Comparison of ENCODE assay signal across 10 cellular contexts in genomic region chr2:70090706-70091334, GRCh38. TPM values are rescaled to one million over a fixed set of nuclear protein-coding genes. Genes with fewer than 3 reads are reported as not detected.
A peak's percentile ranks its signal among the peaks of the same experiment; 100 is the strongest.
DNase-seq lines count a peak whose midpoint lies in the region; ATAC-seq and TF ChIP-seq lines count a peak whose summit lies in the region.
"Had no signal": no experiment of that assay in that cellular context is flagged by ENCODE, and none has a peak within 500 bp of the region (broad histone marks: within the 10 kb centered on the region; RNA-seq: fewer than 3 reads in every experiment).

No MANE protein-coding gene starts in this region.

- H3K36me3 Mint-ChIP-seq in activated T-cell treated with anti-CD3 and anti-CD28 coated beads, Interleukin-2, amount 50 U/mL, for 4 hours (ENCODE audit: insufficient read depth), result peaks cover 31% of the 10 kb centered on the region
- peaks cover 53% of the 10 kb centered on the region for H3K36me3 Mint-ChIP-seq in activated T-helper 17 cell treated with anti-CD3 and anti-CD28 coated beads, Interleukin-2, amount 50 U/mL, for 72 hours (ENCODE audit: low read depth)

- no peaks in the 10 kb centered on the region for H3K27me3 Mint-ChIP-seq in activated T-cell treated with anti-CD3 and anti-CD28 coated beads, Interleukin-2, amount 50 U/mL, for 4 hours (ENCODE audit: low read depth)
- H3K27me3 Mint-ChIP-seq in activated T-helper 17 cell treated with anti-CD3 and anti-CD28 coated beads, Interleukin-2, amount 50 U/mL, for 72 hours, result no peaks in the 10 kb centered on the region

- ATAC-seq in activated T-cell treated with anti-CD3 and anti-CD28 coated beads, Interleukin-2, amount 50 U/mL, for 4 hours, result no peak
- ATAC-seq in activated T-helper 17 cell treated with anti-CD3 and anti-CD28 coated beads, Interleukin-2, amount 50 U/mL, for 72 hours (replicated peaks), result no peak
- ATAC-seq in HG03442 (IDR thresholded peaks at IDR 0.05; ENCODE audit: unreplicated experiment) (no peak), HG03025 (IDR thresholded peaks at IDR 0.05; ENCODE audit: low FRiP score, unreplicated experiment) (no peak)
- ATAC-seq: pancreas had no signal

- H3K9ac ChIP-seq in liver (ENCODE audit: low read depth in 1 of 2, low read length in 2 of 2), result no peak overlapping the region

- no peak for TF ChIP-seq CTCF in liver (IDR thresholded peaks at IDR 0.05; ENCODE audit: low read depth, low read length, missing input control)

- no peaks in the 10 kb centered on the region for H3K27me3 ChIP-seq in liver (ENCODE audit: control insufficient read depth in 4 of 4, insufficient read depth in 4 of 4, low read length in 3 of 4)
- H3K27me3 ChIP-seq in thymus (ENCODE audit: control insufficient read depth, insufficient read depth), result no peaks in the 10 kb centered on the region
- H3K27me3 ChIP-seq: pancreas had no signal

- DNase-seq in activated T-cell treated with anti-CD3 and anti-CD28 coated beads, Interleukin-2, amount 50 U/mL, for 4 hours, result no peak
- no peak for DNase-seq in activated T-cell treated with anti-CD3 and anti-CD28 coated beads, Interleukin-2, amount 50 U/mL, for 1 hour
- no peak for DNase-seq in SKM-1 (lab: John Stamatoyannopoulos, UW; ENCODE audit: unreplicated experiment)
- DNase-seq: activated CD4-positive, alpha-beta T cell treated with anti-CD3 and anti-CD28 coated beads for 1 hour; pancreas had no signal

- H3K4me3 Mint-ChIP-seq in activated T-cell treated with anti-CD3 and anti-CD28 coated beads, Interleukin-2, amount 50 U/mL, for 4 hours, result peak overlapping the region; percentile 98
- H3K4me3 Mint-ChIP-seq in activated T-helper 17 cell treated with anti-CD3 and anti-CD28 coated beads, Interleukin-2, amount 50 U/mL, for 72 hours, result peak overlapping the region; percentile 73

- H3K27ac Mint-ChIP-seq in activated T-helper 17 cell treated with anti-CD3 and anti-CD28 coated beads, Interleukin-2, amount 50 U/mL, for 72 hours, result peak overlapping the region; percentile 100

- H3K9me3 ChIP-seq in liver (ENCODE audit: control insufficient read depth in 4 of 4, low read length in 3 of 4) (no peaks in the 10 kb centered on the region), thymus (ENCODE audit: control insufficient read depth) (no peaks in the 10 kb centered on the region)
- H3K9me3 ChIP-seq: pancreas had no signal

- H3K27ac ChIP-seq in liver (ENCODE audit: low read depth in 1 of 2, low read length in 2 of 2), result peak overlapping the region; percentile 98 to 99
- peak overlapping the region; percentile 69 for H3K27ac ChIP-seq in thymus (ENCODE audit: low read depth)

- no peaks in the 10 kb centered on the region for H3K9me3 Mint-ChIP-seq in activated T-cell treated with anti-CD3 and anti-CD28 coated beads, Interleukin-2, amount 50 U/mL, for 4 hours
- H3K9me3 Mint-ChIP-seq in activated T-helper 17 cell treated with anti-CD3 and anti-CD28 coated beads, Interleukin-2, amount 50 U/mL, for 72 hours, result peaks cover 4% of the 10 kb centered on the region

- no peak overlapping the region for H3K4me3 ChIP-seq in liver (ENCODE audit: low read depth in 1 of 3, low read length in 3 of 3)
- H3K4me3 ChIP-seq in thymus (ENCODE audit: low read length), result no peak overlapping the region

- peaks cover 49% of the 10 kb centered on the region for H3K4me1 Mint-ChIP-seq in activated T-cell treated with anti-CD3 and anti-CD28 coated beads, Interleukin-2, amount 50 U/mL, for 4 hours (ENCODE audit: low read depth)
- peaks cover 38% of the 10 kb centered on the region for H3K4me1 Mint-ChIP-seq in activated T-helper 17 cell treated with anti-CD3 and anti-CD28 coated beads, Interleukin-2, amount 50 U/mL, for 72 hours

- WGBS in liver, result 95% methylated on average over 4 of the region's 4 CpGs
- WGBS in thymus, result 97% methylated on average over 4 of the region's 4 CpGs

- no peaks in the 10 kb centered on the region for H3K36me3 ChIP-seq in liver (ENCODE audit: control insufficient read depth in 4 of 4, insufficient read depth in 3 of 4, low read depth in 1 of 4, low read length in 3 of 4)
- H3K36me3 ChIP-seq in thymus (ENCODE audit: control insufficient read depth, insufficient read depth), result peaks cover 7% of the 10 kb centered on the region
- H3K36me3 ChIP-seq: pancreas had no signal

- no peak for TF ChIP-seq RAD21 in liver (IDR thresholded peaks at IDR 0.05)

- H3K4me1 ChIP-seq in liver (ENCODE audit: control insufficient read depth in 4 of 4, insufficient read depth in 4 of 4, low read length in 3 of 4), result peaks cover 4 to 28% (median 11%) of the 10 kb centered on the region in 4 donors
- peaks cover 34% of the 10 kb centered on the region for H3K4me1 ChIP-seq in thymus (ENCODE audit: control insufficient read depth, insufficient read depth, low read length)

TF ChIP-seq in liver, 16 proteins besides CTCF, POLR2A, EP300 and RAD21:
- TF ChIP-seq FOXA1 (IDR thresholded peaks at IDR 0.05), result no peak
- TF ChIP-seq JUND (IDR thresholded peaks at IDR 0.05), result no peak
- no peak for TF ChIP-seq MAX (IDR thresholded peaks at IDR 0.05)
- TF ChIP-seq ZBTB33 (IDR thresholded peaks at IDR 0.05), result no peak
- TF ChIP-seq ATF3 (IDR thresholded peaks at IDR 0.05), result no peak
- TF ChIP-seq REST (IDR thresholded peaks at IDR 0.05), result no peak
- no peak for TF ChIP-seq RXRA (IDR thresholded peaks at IDR 0.05)
- no peak for TF ChIP-seq FOXA2 (IDR thresholded peaks at IDR 0.05)

RNA-seq across cellular contexts. Expression of gene PCBP1, which starts 3.5 kb away (rescaled TPM):
- 100 to 1,000 TPM; 427 to 493 (median 462) TPM for total RNA-seq in activated T-cell treated with anti-CD3 and anti-CD28 coated beads, Interleukin-2, amount 50 U/mL, for 4 hours
- 100 to 1,000 TPM; 385 to 468 TPM for total RNA-seq in activated T-helper 17 cell treated with anti-CD3 and anti-CD28 coated beads, Interleukin-2, amount 50 U/mL, for 72 hours
- total RNA-seq in liver, result 10 to 100 TPM; 64.0 to 87.9 TPM
- polyA plus RNA-seq in liver, result 100 to 1,000 TPM in 1 of 2 donors, 10 to 100 TPM in 1; 88.0 to 202 TPM
- polyA plus RNA-seq in thymus, result 361 TPM

Comparison
In these comparisons a context has a peak if more than half of its experiments do, and no peak if none do; other contexts are left out.
1. RNA of gene PCBP1, which starts 3.5 kb away (total RNA-seq): 385 to 468 TPM in activated T-helper 17 cell treated with anti-CD3 and anti-CD28 coated beads, Interleukin-2, amount 50 U/mL, for 72 hours and 427 to 493 TPM in activated T-cell treated with anti-CD3 and anti-CD28 coated beads, Interleukin-2, amount 50 U/mL, for 4 hours; 64.0 to 87.9 TPM in liver; every median in the first group is over 4 times any median in the second.